ENCODE assay signal across 9 cellular contexts in genomic region chr12:119229837-119230236, GRCh38. TPM values are rescaled to one million over a fixed set of nuclear protein-coding genes. Genes with fewer than 3 reads are reported as not detected.
A peak's percentile ranks its signal among the peaks of the same experiment; 100 is the strongest.
DNase-seq lines count a peak whose midpoint lies in the region; ATAC-seq and TF ChIP-seq lines count a peak whose summit lies in the region.
"Had no signal": no experiment of that assay in that cellular context is flagged by ENCODE, and none has a peak within 500 bp of the region (broad histone marks: within the 10 kb centered on the region; RNA-seq: fewer than 3 reads in every experiment).

No MANE protein-coding gene starts in this region.

- in situ Hi-C loops in GM13977 (cut with MboI; ENCODE audit: low pct_unique_long_range_greater_than_20kb, low sequenced_read_pairs, unreplicated experiment), result no loop called here

- intact Hi-C loops in activated CD4-positive, alpha-beta T cell treated with anti-CD3 and anti-CD28 coated beads, Interleukin-2, amount 10 ng/mL, durations not matched to agents 24 days and 14 days (cut with micrococcal nuclease), result no loop called here

- H3K9me3 Mint-ChIP-seq in endothelial cell (ENCODE audit: unreplicated experiment) (no peaks in the 10 kb centered on the region), neural crest cell (peaks cover 9% of the 10 kb centered on the region)
- no peaks in the 10 kb centered on the region for H3K9me3 Mint-ChIP-seq in activated CD4-positive, alpha-beta T cell treated with anti-CD3 and anti-CD28 coated beads, Interleukin-2, amount 10 ng/mL, durations not matched to agents 24 days and 14 days
- H3K9me3 Mint-ChIP-seq: central memory CD8-positive, alpha-beta T cell had no signal

- no peak for TF ChIP-seq CTCF in GM13977 (IDR thresholded peaks at IDR 0.05; ENCODE audit: extremely low read depth, insufficient read depth, missing control alignments)
- no peak for TF ChIP-seq CTCF in endothelial cell (IDR thresholded peaks at IDR 0.05; ENCODE audit: unreplicated experiment)
- no peak for TF ChIP-seq CTCF in neural crest cell (conservative IDR thresholded peaks at IDR 0.05)

- no peak overlapping the region for H3K27ac Mint-ChIP-seq in endothelial cell (ENCODE audit: unreplicated experiment)
- H3K27ac Mint-ChIP-seq in neural crest cell (ENCODE audit: unreplicated experiment), result peak overlapping the region; percentile 96
- no peak overlapping the region for H3K27ac Mint-ChIP-seq in activated CD4-positive, alpha-beta T cell treated with anti-CD3 and anti-CD28 coated beads, Interleukin-2, amount 10 ng/mL, durations not matched to agents 24 days and 14 days

- ATAC-seq in HG03469 (IDR thresholded peaks at IDR 0.05; ENCODE audit: unreplicated experiment) (no peak), HG02870 (IDR thresholded peaks at IDR 0.05; ENCODE audit: unreplicated experiment) (no peak), HG03378 (IDR thresholded peaks at IDR 0.05; ENCODE audit: unreplicated experiment) (no peak)

- H3K4me1 Mint-ChIP-seq in endothelial cell (ENCODE audit: unreplicated experiment) (peaks cover 6% of the 10 kb centered on the region), neural crest cell (peaks cover 7% of the 10 kb centered on the region)
- H3K4me1 Mint-ChIP-seq in activated CD4-positive, alpha-beta T cell treated with anti-CD3 and anti-CD28 coated beads, Interleukin-2, amount 10 ng/mL, durations not matched to agents 24 days and 14 days, result no peaks in the 10 kb centered on the region
- H3K4me1 Mint-ChIP-seq: central memory CD8-positive, alpha-beta T cell had no signal

- H3K36me3 Mint-ChIP-seq in endothelial cell (ENCODE audit: low read depth, unreplicated experiment), result peaks cover 5% of the 10 kb centered on the region
- no peaks in the 10 kb centered on the region for H3K36me3 Mint-ChIP-seq in neural crest cell (ENCODE audit: low read depth)
- H3K36me3 Mint-ChIP-seq in activated CD4-positive, alpha-beta T cell treated with anti-CD3 and anti-CD28 coated beads, Interleukin-2, amount 10 ng/mL, durations not matched to agents 24 days and 14 days (ENCODE audit: low read depth), result no peaks in the 10 kb centered on the region

- H3K27me3 Mint-ChIP-seq in endothelial cell (ENCODE audit: unreplicated experiment), result peaks cover 6% of the 10 kb centered on the region
- H3K27me3 Mint-ChIP-seq in neural crest cell (ENCODE audit: low read depth), result peaks cover 23% of the 10 kb centered on the region
- H3K27me3 Mint-ChIP-seq in activated CD4-positive, alpha-beta T cell treated with anti-CD3 and anti-CD28 coated beads, Interleukin-2, amount 10 ng/mL, durations not matched to agents 24 days and 14 days, result no peaks in the 10 kb centered on the region
- H3K27me3 Mint-ChIP-seq: central memory CD8-positive, alpha-beta T cell had no signal

- DNase-seq in GM13977 (ENCODE audit: low spot score) (peak; percentile 28), NCI-H524 treated with DMSO at 0.1 percent for 48 hours (lab: John Stamatoyannopoulos, UW) (peak; percentile 11), endothelial cell (ENCODE audit: low spot score) (peak; percentile 58), neural crest cell (ENCODE audit: low read depth, low spot score) (peak; percentile 61)
- DNase-seq in activated CD4-positive, alpha-beta T cell treated with anti-CD3 and anti-CD28 coated beads, Interleukin-2, amount 10 ng/mL, durations not matched to agents 24 days and 14 days, result no peak

- no peak overlapping the region for H3K4me3 Mint-ChIP-seq in endothelial cell (ENCODE audit: unreplicated experiment)
- H3K4me3 Mint-ChIP-seq in neural crest cell, result peak overlapping the region; percentile 81
- H3K4me3 Mint-ChIP-seq in activated CD4-positive, alpha-beta T cell treated with anti-CD3 and anti-CD28 coated beads, Interleukin-2, amount 10 ng/mL, durations not matched to agents 24 days and 14 days, result no peak overlapping the region
- H3K4me3 Mint-ChIP-seq: central memory CD8-positive, alpha-beta T cell had no signal

RNA-seq across cellular contexts. Expression of gene HSPB8, which starts 51.1 kb away (rescaled TPM):
- total RNA-seq in endothelial cell (ENCODE audit: unreplicated experiment) (2.7 TPM), neural crest cell (0.50 and 0.58 TPM in 2 replicates)
- not detected in 2 replicates for total RNA-seq in activated CD4-positive, alpha-beta T cell treated with anti-CD3 and anti-CD28 coated beads, Interleukin-2, amount 10 ng/mL, durations not matched to agents 24 days and 14 days
